Comparison of ENCODE assay signal across 21 cellular contexts in genomic region chr18:32831781-32832180, GRCh38. TPM values are rescaled to one million over a fixed set of nuclear protein-coding genes. Genes with fewer than 3 reads are reported as not detected.
"Had no signal": no experiment of that assay in that cellular context is flagged by ENCODE, and none has a peak within 500 bp of the region (broad histone marks: within the 10 kb centered on the region; RNA-seq: fewer than 3 reads in every experiment).

No MANE protein-coding gene starts in this region.

- DNase-seq: activated B cell treated with CpG ODN at 0.5 μM for 24 hours; activated CD4-positive, alpha-beta T cell treated with anti-CD3 and anti-CD28 coated beads, Interleukin-2, amount 10 ng/mL, durations not matched to agents 24 days and 14 days; activated naive CD4-positive, alpha-beta T cell treated with Interleukin-2 at 50 U/mL for 16 hours; islet precursor cell; left ventricle myocardium inferior; naive thymus-derived CD8-positive, alpha-beta T cell; nucleus accumbens; testis; upper lobe of left lung had no signal

- H3K4me3 ChIP-seq: ascending aorta, cardiac muscle cell, coronary artery, gastroesophageal sphincter, left ventricle myocardium inferior, right atrium auricular region, testis, upper lobe of left lung had no signal

- H3K9me3 Mint-ChIP-seq: activated CD4-positive, alpha-beta T cell treated with anti-CD3 and anti-CD28 coated beads, Interleukin-2, amount 10 ng/mL, durations not matched to agents 24 days and 14 days; activated T-helper 1 cell treated with anti-CD3 and anti-CD28 coated beads, Interleukin-12 subunit alpha, Interleukin-12 subunit beta, Interleukin-2, Interleukin-4 antibody, amounts not matched to agents 30 ng/mL and 10 ng/mL and 1 ng/mL, durations not matched to agents 14 hours and 24 hours and 36 hours had no signal

- H3K36me3 ChIP-seq: ascending aorta, cardiac muscle cell, gastroesophageal sphincter, left ventricle myocardium inferior, right atrium auricular region, upper lobe of left lung had no signal

- H3K4me3 Mint-ChIP-seq: activated B cell treated with CpG ODN at 0.5 μM for 24 hours; activated CD4-positive, alpha-beta T cell treated with anti-CD3 and anti-CD28 coated beads, Interleukin-2, amount 10 ng/mL, durations not matched to agents 24 days and 14 days; activated T-helper 1 cell treated with anti-CD3 and anti-CD28 coated beads, Interleukin-12 subunit alpha, Interleukin-12 subunit beta, Interleukin-2, Interleukin-4 antibody, amounts not matched to agents 30 ng/mL and 10 ng/mL and 1 ng/mL, durations not matched to agents 14 hours and 24 hours and 36 hours; memory B cell; naive thymus-derived CD8-positive, alpha-beta T cell; stimulated activated naive CD8-positive, alpha-beta T cell treated with anti-CD3 and anti-CD28 coated beads, Interleukin-15, Interleukin-2, amounts not matched to agents 100 ng/mL and 50 ng/mL, for 24 hours had no signal

- H3K27me3 ChIP-seq: ascending aorta, cardiac muscle cell, gastroesophageal sphincter, right atrium auricular region, testis, upper lobe of left lung had no signal

- FAIRE-seq: TTC549 had no signal

- H3K36me3 Mint-ChIP-seq: naive thymus-derived CD8-positive, alpha-beta T cell had no signal

- ATAC-seq: gastroesophageal sphincter; naive thymus-derived CD8-positive, alpha-beta T cell had no signal

- H3K27me3 Mint-ChIP-seq: activated B cell treated with CpG ODN at 0.5 μM for 24 hours; activated CD4-positive, alpha-beta T cell treated with anti-CD3 and anti-CD28 coated beads, Interleukin-2, amount 10 ng/mL, durations not matched to agents 24 days and 14 days; memory B cell had no signal

- H3K27ac Mint-ChIP-seq: activated B cell treated with CpG ODN at 0.5 μM for 24 hours; activated CD4-positive, alpha-beta T cell treated with anti-CD3 and anti-CD28 coated beads, Interleukin-2, amount 10 ng/mL, durations not matched to agents 24 days and 14 days; activated T-helper 1 cell treated with anti-CD3 and anti-CD28 coated beads, Interleukin-12 subunit alpha, Interleukin-12 subunit beta, Interleukin-2, Interleukin-4 antibody, amounts not matched to agents 30 ng/mL and 10 ng/mL and 1 ng/mL, durations not matched to agents 14 hours and 24 hours and 36 hours; memory B cell; naive thymus-derived CD8-positive, alpha-beta T cell; stimulated activated naive CD8-positive, alpha-beta T cell treated with anti-CD3 and anti-CD28 coated beads, Interleukin-15, Interleukin-2, amounts not matched to agents 100 ng/mL and 50 ng/mL, for 24 hours had no signal

- H3K27ac ChIP-seq: ascending aorta, cardiac muscle cell, coronary artery, gastroesophageal sphincter, left ventricle myocardium inferior, right atrium auricular region, testis, upper lobe of left lung had no signal

- H3K9me3 ChIP-seq: ascending aorta, gastroesophageal sphincter, left ventricle myocardium inferior, right atrium auricular region, testis, upper lobe of left lung had no signal

- H3K4me1 Mint-ChIP-seq: activated B cell treated with CpG ODN at 0.5 μM for 24 hours; activated CD4-positive, alpha-beta T cell treated with anti-CD3 and anti-CD28 coated beads, Interleukin-2, amount 10 ng/mL, durations not matched to agents 24 days and 14 days; naive thymus-derived CD8-positive, alpha-beta T cell had no signal

- H3K4me1 ChIP-seq: ascending aorta, gastroesophageal sphincter, left ventricle myocardium inferior, right atrium auricular region, testis, upper lobe of left lung had no signal

RNA-seq across cellular contexts. Expression of gene KLHL14, which starts 59.0 kb away (rescaled TPM):
- total RNA-seq: activated CD4-positive, alpha-beta T cell treated with anti-CD3 and anti-CD28 coated beads, Interleukin-2, amount 10 ng/mL, durations not matched to agents 24 days and 14 days; activated CD8-positive, alpha-beta memory T cell treated with anti-CD3 and anti-CD28 coated beads for 36 hours; activated T-helper 1 cell treated with anti-CD3 and anti-CD28 coated beads, Interleukin-12 subunit alpha, Interleukin-12 subunit beta, Interleukin-2, Interleukin-4 antibody, amounts not matched to agents 30 ng/mL and 10 ng/mL and 1 ng/mL, durations not matched to agents 14 hours and 24 hours and 36 hours; ascending aorta; fibroblast of lung; left ventricle myocardium inferior; right atrium auricular region; T-helper 2 cell treated with Interferon-gamma antibody and Interleukin-4, amounts not matched to agents 100 ng/mL and 5 ng/mL, for 36 hours had no signal
